ENCODE assay signal across 25 cellular contexts in the genomic region with DNA sequence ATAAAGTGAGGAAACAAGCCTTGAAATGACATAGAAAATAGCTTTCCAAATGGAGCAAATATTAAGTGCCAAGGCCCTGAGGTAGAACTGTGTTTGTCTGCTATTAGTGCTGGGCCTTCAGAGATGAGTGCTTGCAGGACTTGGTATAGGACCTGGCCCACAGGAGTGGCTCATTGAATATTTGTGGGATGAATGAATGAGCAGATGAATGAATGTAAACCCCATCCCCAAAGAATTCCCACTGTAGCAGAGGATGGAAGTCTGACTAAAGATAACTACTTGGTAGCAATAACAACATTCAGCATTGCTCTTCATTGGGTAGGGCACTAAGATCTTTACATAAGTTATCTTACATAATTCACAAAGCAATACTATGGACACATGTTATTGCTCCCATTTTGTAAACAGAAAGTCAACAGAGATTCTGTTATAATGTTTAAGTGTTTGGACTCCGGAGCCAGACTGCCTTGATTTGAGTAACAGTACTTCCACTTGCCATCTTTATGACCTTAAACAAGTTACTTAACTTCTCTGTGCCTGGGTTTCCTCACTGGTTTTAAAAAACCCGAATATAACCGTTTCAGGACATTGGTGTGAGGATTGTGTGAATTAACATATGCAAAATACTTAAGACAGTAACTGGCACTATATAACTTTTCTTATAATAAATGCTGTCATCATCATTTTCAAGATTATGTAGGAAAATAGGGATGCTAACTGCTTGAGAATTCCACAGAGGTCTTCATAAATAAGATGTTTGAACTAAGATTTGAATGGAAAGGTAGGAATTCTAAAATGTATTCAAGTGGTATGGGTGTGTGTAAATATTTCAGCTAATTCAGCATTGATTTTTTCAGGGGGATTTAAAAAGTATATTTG.
"Had no signal": no experiment of that assay in that cellular context is flagged by ENCODE, and none has a peak within 500 bp of the region (broad histone marks: within the 10 kb centered on the region; RNA-seq: fewer than 3 reads in every experiment).

No MANE protein-coding gene starts in this region.

- H3K4me3 Mint-ChIP-seq: activated naive CD4-positive, alpha-beta T cell treated with anti-CD3 and anti-CD28 coated beads, Interleukin-2, amount 10 ng/mL, durations not matched to agents 7 days and 5 days; activated naive CD8-positive, alpha-beta T cell treated with anti-CD3 and anti-CD28 coated beads, Interleukin-2, amount 50 U/mL, for 24 hours; naive thymus-derived CD4-positive, alpha-beta T cell had no signal

- H3K36me3 ChIP-seq: left lung, ovary, stomach, vagina had no signal

- FAIRE-seq: bronchial epithelial cell, keratinocyte, small intestine had no signal

- DNase-seq: activated CD8-positive, alpha-beta memory T cell treated with anti-CD3 and anti-CD28 coated beads for 24 hours; activated CD8-positive, alpha-beta memory T cell treated with anti-CD3 and anti-CD28 coated beads, Interleukin-2, amount 50 U/mL, for 48 hours; activated effector memory CD4-positive, alpha-beta T cell treated with Interleukin-2 at 50 U/mL for 16 hours; activated naive CD4-positive, alpha-beta T cell treated with anti-CD3 and anti-CD28 coated beads, Interleukin-2, amount 10 ng/mL, durations not matched to agents 7 days and 5 days; activated naive CD8-positive, alpha-beta T cell treated with anti-CD3 and anti-CD28 coated beads, Interleukin-2, amount 50 U/mL, for 24 hours; activated T-cell treated with anti-CD3 and anti-CD28 coated beads, Interleukin-2, amount 50 U/mL, for 48 hours; effector CD4-positive, alpha-beta T cell; foreskin fibroblast; left lung; mammary epithelial cell; naive thymus-derived CD4-positive, alpha-beta T cell; ovary; psoas muscle; right cardiac atrium; small intestine; stimulated activated CD4-positive, alpha-beta T cell treated with anti-CD3 and anti-CD28 coated beads, Interleukin-15, amount 100 ng/mL, for 24 hours; stimulated activated CD4-positive, alpha-beta T cell treated with anti-CD3 and anti-CD28 coated beads, Interleukin-2, amount 100 ng/mL, for 48 hours; stomach; T1000; trophoblast cell had no signal

- ATAC-seq: activated CD4-positive, CD25-positive, alpha-beta regulatory T cell treated with anti-CD3 and anti-CD28 coated beads, Interleukin-2, amount 50 U/mL, for 24 hours; activated naive CD8-positive, alpha-beta T cell treated with anti-CD3 and anti-CD28 coated beads, Interleukin-2, amount 50 U/mL, for 24 hours; esophagus mucosa; left lung; naive thymus-derived CD4-positive, alpha-beta T cell; psoas muscle; right cardiac atrium had no signal

- H3K27me3 ChIP-seq: left lung, ovary, stomach, vagina had no signal

- H3K4me3 ChIP-seq: left lung, ovary, psoas muscle, stomach, vagina had no signal

- H3K9me3 Mint-ChIP-seq: activated naive CD4-positive, alpha-beta T cell treated with anti-CD3 and anti-CD28 coated beads, Interleukin-2, amount 10 ng/mL, durations not matched to agents 7 days and 5 days; activated naive CD8-positive, alpha-beta T cell treated with anti-CD3 and anti-CD28 coated beads, Interleukin-2, amount 50 U/mL, for 24 hours had no signal

- H3K27ac ChIP-seq: left lung, ovary, psoas muscle, vagina had no signal

- H3K27me3 Mint-ChIP-seq: activated naive CD4-positive, alpha-beta T cell treated with anti-CD3 and anti-CD28 coated beads, Interleukin-2, amount 10 ng/mL, durations not matched to agents 7 days and 5 days; activated naive CD8-positive, alpha-beta T cell treated with anti-CD3 and anti-CD28 coated beads, Interleukin-2, amount 50 U/mL, for 24 hours; naive thymus-derived CD4-positive, alpha-beta T cell had no signal

- H3K27ac Mint-ChIP-seq: activated naive CD4-positive, alpha-beta T cell treated with anti-CD3 and anti-CD28 coated beads, Interleukin-2, amount 10 ng/mL, durations not matched to agents 7 days and 5 days; activated naive CD8-positive, alpha-beta T cell treated with anti-CD3 and anti-CD28 coated beads, Interleukin-2, amount 50 U/mL, for 24 hours; naive thymus-derived CD4-positive, alpha-beta T cell had no signal

- H3K4me1 Mint-ChIP-seq: activated naive CD4-positive, alpha-beta T cell treated with anti-CD3 and anti-CD28 coated beads, Interleukin-2, amount 10 ng/mL, durations not matched to agents 7 days and 5 days; activated naive CD8-positive, alpha-beta T cell treated with anti-CD3 and anti-CD28 coated beads, Interleukin-2, amount 50 U/mL, for 24 hours; naive thymus-derived CD4-positive, alpha-beta T cell had no signal

- H3K4me1 ChIP-seq: left lung, vagina had no signal

- H3K9me3 ChIP-seq: left lung, ovary, psoas muscle, stomach, vagina had no signal

- H3K36me3 Mint-ChIP-seq: activated naive CD4-positive, alpha-beta T cell treated with anti-CD3 and anti-CD28 coated beads, Interleukin-2, amount 10 ng/mL, durations not matched to agents 7 days and 5 days; naive thymus-derived CD4-positive, alpha-beta T cell had no signal
